Comparison of ENCODE assay signal across 1 cellular context in the genomic region with DNA sequence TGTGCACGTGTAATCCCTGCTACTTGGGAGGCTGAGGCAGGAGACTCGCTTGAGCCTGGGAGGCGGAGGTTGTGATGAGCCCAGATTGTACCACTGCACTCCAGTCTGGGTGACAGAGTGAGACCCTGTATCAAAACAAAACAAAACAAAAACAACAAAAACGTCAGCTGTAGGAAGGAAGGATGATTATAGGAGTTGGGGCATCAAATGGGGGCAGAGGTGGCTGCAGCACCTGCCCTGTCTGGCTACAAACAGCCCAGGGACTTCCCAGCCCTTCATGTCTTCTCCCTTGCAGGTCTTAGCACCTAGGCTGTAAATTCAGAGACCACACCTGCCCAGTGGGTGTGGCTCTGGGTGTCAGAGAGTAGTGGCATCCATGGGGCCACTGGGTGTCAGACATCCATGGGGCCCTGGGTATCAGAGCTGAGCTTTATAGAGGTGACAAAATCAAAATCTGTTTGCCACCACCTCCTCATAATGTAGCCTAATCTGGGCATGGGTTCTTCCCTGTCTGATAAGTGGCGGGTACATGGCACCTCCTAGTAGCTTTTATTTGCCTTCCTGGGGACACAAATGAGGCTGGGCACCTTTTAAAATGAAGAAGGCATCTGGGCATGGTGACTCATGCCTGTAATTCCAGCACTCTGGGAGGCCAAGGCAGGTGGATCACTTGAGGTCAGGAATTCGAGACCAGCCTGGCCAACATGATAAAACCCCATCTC.
TF ChIP-seq lines count a peak whose summit lies in the region.

No MANE protein-coding gene starts in this region.

TF ChIP-seq in K562, 482 proteins besides CTCF, POLR2A, EP300 and RAD21:
- no peak for TF ChIP-seq ARID3B (CRISPR knock-in tag; IDR thresholded peaks at IDR 0.05; ENCODE audit: borderline replicate concordance)
- TF ChIP-seq, protein P1, sequence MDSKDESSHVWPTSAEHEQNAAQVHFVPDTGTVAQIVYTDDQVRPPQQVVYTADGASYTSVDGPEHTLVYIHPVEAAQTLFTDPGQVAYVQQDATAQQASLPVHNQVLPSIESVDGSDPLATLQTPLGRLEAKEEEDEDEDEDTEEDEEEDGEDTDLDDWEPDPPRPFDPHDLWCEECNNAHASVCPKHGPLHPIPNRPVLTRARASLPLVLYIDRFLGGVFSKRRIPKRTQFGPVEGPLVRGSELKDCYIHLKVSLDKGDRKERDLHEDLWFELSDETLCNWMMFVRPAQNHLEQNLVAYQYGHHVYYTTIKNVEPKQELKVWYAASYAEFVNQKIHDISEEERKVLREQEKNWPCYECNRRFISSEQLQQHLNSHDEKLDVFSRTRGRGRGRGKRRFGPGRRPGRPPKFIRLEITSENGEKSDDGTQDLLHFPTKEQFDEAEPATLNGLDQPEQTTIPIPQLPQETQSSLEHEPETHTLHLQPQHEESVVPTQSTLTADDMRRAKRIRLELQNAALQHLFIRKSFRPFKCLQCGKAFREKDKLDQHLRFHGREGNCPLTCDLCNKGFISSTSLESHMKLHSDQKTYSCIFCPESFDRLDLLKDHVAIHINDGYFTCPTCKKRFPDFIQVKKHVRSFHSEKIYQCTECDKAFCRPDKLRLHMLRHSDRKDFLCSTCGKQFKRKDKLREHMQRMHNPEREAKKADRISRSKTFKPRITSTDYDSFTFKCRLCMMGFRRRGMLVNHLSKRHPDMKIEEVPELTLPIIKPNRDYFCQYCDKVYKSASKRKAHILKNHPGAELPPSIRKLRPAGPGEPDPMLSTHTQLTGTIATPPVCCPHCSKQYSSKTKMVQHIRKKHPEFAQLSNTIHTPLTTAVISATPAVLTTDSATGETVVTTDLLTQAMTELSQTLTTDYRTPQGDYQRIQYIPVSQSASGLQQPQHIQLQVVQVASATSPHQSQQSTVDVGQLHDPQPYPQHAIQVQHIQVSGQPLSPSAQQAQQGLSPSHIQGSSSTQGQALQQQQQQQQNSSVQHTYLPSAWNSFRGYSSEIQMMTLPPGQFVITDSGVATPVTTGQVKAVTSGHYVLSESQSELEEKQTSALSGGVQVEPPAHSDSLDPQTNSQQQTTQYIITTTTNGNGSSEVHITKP (IDR thresholded peaks at IDR 0.05; ENCODE audit: partially characterized antibody) = peak; percentile 93
